In genomic region chr12:1531160-1531653, GRCh38 we compare ENCODE assay signal across 8 cellular contexts.
DNase-seq lines count a peak whose midpoint lies in the region; ATAC-seq and TF ChIP-seq lines count a peak whose summit lies in the region.

No MANE protein-coding gene starts in this region.

- CTCF ChIA-PET in Caco-2 (lab: Charles Lee), result interaction anchor here (0.6 kb wide), 1 partner anchor 350 kb away, joined by 3 read pairs; no protein-coding TSS in a partner anchor

- H3K36me3 Mint-ChIP-seq in Caco-2 (ENCODE audit: insufficient read depth, unreplicated experiment) (no peaks in the 10 kb centered on the region), osteocyte (ENCODE audit: unreplicated experiment) (no peaks in the 10 kb centered on the region)

- H3K27ac Mint-ChIP-seq in Caco-2 (ENCODE audit: unreplicated experiment) (no peak overlapping the region), osteocyte (ENCODE audit: unreplicated experiment) (peak overlapping the region; percentile 93)

- H3K4me3 Mint-ChIP-seq in Caco-2 (ENCODE audit: unreplicated experiment) (peak overlapping the region; percentile 68), osteocyte (ENCODE audit: unreplicated experiment) (peak overlapping the region; percentile 85)

- POLR2A ChIA-PET in Caco-2 (lab: Charles Lee), result no interaction called here

- peaks cover 4% of the 10 kb centered on the region; the same call in 1 of the 2 replicates for H3K4me1 ChIP-seq in Caco-2

- H3K36me3 ChIP-seq in Caco-2 (ENCODE audit: control insufficient read depth, insufficient read depth, low read length), result no peaks in the 10 kb centered on the region

- TF ChIP-seq CTCF in Caco-2 (IDR thresholded peaks at IDR 0.05; ENCODE audit: insufficient read depth in 1 of 2, low read depth in 1 of 2, low read length in 1 of 2, severe bottlenecking in 1 of 2, unreplicated experiment in 1 of 2) (no peak), osteocyte (IDR thresholded peaks at IDR 0.05) (no peak)

- intact Hi-C loops in Caco-2 (cut with micrococcal nuclease; ENCODE audit: unreplicated experiment), result no loop called here

- no TSS peak for BruUV-seq in Caco-2 (replicated peaks; lab: Mats Ljungman, UMichigan)

- no peaks in the 10 kb centered on the region for H3K9me3 Mint-ChIP-seq in Caco-2 (ENCODE audit: unreplicated experiment)
- no peaks in the 10 kb centered on the region for H3K9me3 Mint-ChIP-seq in osteocyte (ENCODE audit: unreplicated experiment)

- H3K4me1 Mint-ChIP-seq in Caco-2 (ENCODE audit: low read depth, unreplicated experiment) (peaks cover 6% of the 10 kb centered on the region), osteocyte (ENCODE audit: unreplicated experiment) (peaks cover 74% of the 10 kb centered on the region)

- H3K27me3 Mint-ChIP-seq in Caco-2 (ENCODE audit: insufficient read depth, unreplicated experiment) (peaks cover 18% of the 10 kb centered on the region), osteocyte (ENCODE audit: unreplicated experiment) (no peaks in the 10 kb centered on the region)

- H3K9me3 ChIP-seq in Caco-2, result no peaks in the 10 kb centered on the region

- H3K27me3 ChIP-seq in Caco-2 (replicated peaks; ENCODE audit: control insufficient read depth, insufficient read depth, low read length), result peaks cover 7% of the 10 kb centered on the region

- H3K4me3 ChIP-seq in Caco-2 (ENCODE audit: low read depth, low read length), result peak overlapping the region; percentile 50

- DNase-seq in Caco-2 (no peak), RPMI8226 (peak; percentile 43), osteocyte (ENCODE audit: extremely low spot score, unreplicated experiment) (no peak), dedifferentiated amniotic fluid mesenchymal stem cell (ENCODE audit: extremely low spot score) (no peak), kidney glomerular epithelial cell (lab: John Stamatoyannopoulos, UW) (no peak), NCI-H2227 treated with DMSO at 0.1 percent for 48 hours (lab: John Stamatoyannopoulos, UW) (no peak)

- ATAC-seq in esophagus mucosa (peak; percentile 25), GM21825 (IDR thresholded peaks at IDR 0.05; ENCODE audit: unreplicated experiment) (no peak)
